16 cellular contexts compared by ENCODE assay signal in the genomic region with DNA sequence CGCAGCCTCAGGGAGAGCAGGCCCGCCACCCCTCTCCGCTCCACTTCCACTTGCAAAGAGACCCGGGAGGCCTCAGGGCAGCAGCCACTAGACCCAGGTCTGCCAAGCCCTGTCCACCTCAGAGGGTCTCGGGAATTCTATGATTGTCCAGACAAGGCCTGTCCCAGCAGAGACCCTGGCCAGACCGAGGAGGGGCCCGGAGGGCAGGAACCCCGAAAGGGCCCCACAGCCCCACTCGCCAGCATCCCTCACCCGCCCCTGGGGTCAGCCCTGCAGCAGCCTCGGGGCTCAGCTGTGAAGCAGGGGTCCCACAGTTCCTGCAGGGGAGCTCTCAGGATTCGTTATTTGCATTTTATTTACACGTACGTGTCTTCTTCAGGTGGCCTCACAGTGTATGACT.
"Had no signal": no experiment of that assay in that cellular context is flagged by ENCODE, and none has a peak within 500 bp of the region (broad histone marks: within the 10 kb centered on the region; RNA-seq: fewer than 3 reads in every experiment).

No MANE protein-coding gene starts in this region.

- H3K9me3 ChIP-seq: body of pancreas, esophagus squamous epithelium, tibial nerve had no signal

- DNase-seq: activated gamma-delta T cell; activated naive CD8-positive, alpha-beta T cell treated with anti-CD3 and anti-CD28 coated beads for 36 hours; activated T-cell treated with anti-CD3 and anti-CD28 coated beads, Interleukin-2, amount 50 U/mL, for 48 hours; amygdala; body of pancreas; central memory CD4-positive, alpha-beta T cell; cortex of kidney; effector CD8-positive, alpha-beta T cell; esophagus squamous epithelium; hippocampal formation; kidney glomerular epithelial cell; stimulated activated CD4-positive, alpha-beta T cell treated with anti-CD3 and anti-CD28 coated beads, Interleukin-12 subunit alpha, Interleukin-12 subunit beta, amount 100 ng/mL, for 4 hours had no signal

- H3K27ac Mint-ChIP-seq: activated naive CD8-positive, alpha-beta T cell treated with anti-CD3 and anti-CD28 coated beads for 36 hours; mesothelial cell of epicardium; stimulated activated effector memory CD8-positive, alpha-beta T cell treated with anti-CD3 and anti-CD28 coated beads, Interleukin-12 subunit alpha, Interleukin-12 subunit beta, amount 100 ng/mL, for 72 hours had no signal

- H3K4me3 Mint-ChIP-seq: activated naive CD8-positive, alpha-beta T cell treated with anti-CD3 and anti-CD28 coated beads for 36 hours; mesothelial cell of epicardium; stimulated activated effector memory CD8-positive, alpha-beta T cell treated with anti-CD3 and anti-CD28 coated beads, Interleukin-12 subunit alpha, Interleukin-12 subunit beta, amount 100 ng/mL, for 72 hours had no signal

- ATAC-seq: body of pancreas had no signal

- H3K4me1 ChIP-seq: body of pancreas, esophagus squamous epithelium, tibial nerve had no signal

- H3K27me3 ChIP-seq: body of pancreas, esophagus squamous epithelium, tibial nerve had no signal

- H3K27ac ChIP-seq: body of pancreas, esophagus squamous epithelium, tibial nerve had no signal

- FAIRE-seq: endothelial cell of umbilical vein had no signal

- H3K9me3 Mint-ChIP-seq: activated naive CD8-positive, alpha-beta T cell treated with anti-CD3 and anti-CD28 coated beads for 36 hours; mesothelial cell of epicardium; stimulated activated effector memory CD8-positive, alpha-beta T cell treated with anti-CD3 and anti-CD28 coated beads, Interleukin-12 subunit alpha, Interleukin-12 subunit beta, amount 100 ng/mL, for 72 hours had no signal

- H3K4me3 ChIP-seq: body of pancreas, esophagus squamous epithelium, tibial nerve had no signal

- H3K4me1 Mint-ChIP-seq: activated naive CD8-positive, alpha-beta T cell treated with anti-CD3 and anti-CD28 coated beads for 36 hours; stimulated activated effector memory CD8-positive, alpha-beta T cell treated with anti-CD3 and anti-CD28 coated beads, Interleukin-12 subunit alpha, Interleukin-12 subunit beta, amount 100 ng/mL, for 72 hours had no signal

- H3K36me3 Mint-ChIP-seq: activated naive CD8-positive, alpha-beta T cell treated with anti-CD3 and anti-CD28 coated beads for 36 hours; mesothelial cell of epicardium; stimulated activated effector memory CD8-positive, alpha-beta T cell treated with anti-CD3 and anti-CD28 coated beads, Interleukin-12 subunit alpha, Interleukin-12 subunit beta, amount 100 ng/mL, for 72 hours had no signal

- H3K27me3 Mint-ChIP-seq: activated naive CD8-positive, alpha-beta T cell treated with anti-CD3 and anti-CD28 coated beads for 36 hours had no signal

- H3K36me3 ChIP-seq: esophagus squamous epithelium, tibial nerve had no signal
